In genomic region chr11:113198907-113199660, GRCh38 we compare ENCODE assay signal across 14 cellular contexts.
DNase-seq lines count a peak whose midpoint lies in the region; ATAC-seq and TF ChIP-seq lines count a peak whose summit lies in the region.
"Had no signal": no experiment of that assay in that cellular context is flagged by ENCODE, and none has a peak within 500 bp of the region (broad histone marks: within the 10 kb centered on the region; RNA-seq: fewer than 3 reads in every experiment).

No MANE protein-coding gene starts in this region.

- DNase-seq in NCI-H2227 (lab: John Stamatoyannopoulos, UW; ENCODE audit: unreplicated experiment) (peak; percentile 4), NCI-H2227 treated with DMSO at 0.1 percent for 48 hours (lab: John Stamatoyannopoulos, UW) (no peak), fibroblast of villous mesenchyme (ENCODE audit: low read depth) (peak; percentile 74), mesothelial cell of epicardium (ENCODE audit: low spot score in 2 of 2, unreplicated experiment in 2 of 2) (no peak), SW 1271 (lab: John Stamatoyannopoulos, UW) (no peak), osteocyte (ENCODE audit: extremely low spot score, unreplicated experiment) (no peak)
- DNase-seq: NCI-H1417 treated with DMSO at 0.1 percent for 48 hours, NCI-H2081, NCI-H526 had no signal

- H3K27ac Mint-ChIP-seq in mesothelial cell of epicardium (peak overlapping the region; percentile 14), osteocyte (ENCODE audit: unreplicated experiment) (no peak overlapping the region)
- H3K27ac Mint-ChIP-seq: IgD-negative memory B cell had no signal

- TF ChIP-seq CTCF in fibroblast of villous mesenchyme (IDR thresholded peaks at IDR 0.05; ENCODE audit: insufficient read depth, low read depth, low read length) (no peak), mesothelial cell of epicardium (IDR thresholded peaks at IDR 0.05; ENCODE audit: unreplicated experiment) (no peak), osteocyte (IDR thresholded peaks at IDR 0.05) (no peak)

- H3K4me3 ChIP-seq in fibroblast of villous mesenchyme (ENCODE audit: low read depth, low read length), result no peak overlapping the region
- H3K4me3 ChIP-seq: BLaER1 treated with 17β-estradiol and CSF1 and Interleukin-3, amounts not matched to agents 10 nM and 100 nM; HAP-1 had no signal

- H3K36me3 Mint-ChIP-seq in mesothelial cell of epicardium (peaks cover 1% of the 10 kb centered on the region), osteocyte (ENCODE audit: unreplicated experiment) (no peaks in the 10 kb centered on the region)

- no peak for ATAC-seq in HG03159 (IDR thresholded peaks at IDR 0.05; ENCODE audit: unreplicated experiment)
- no peak for ATAC-seq in HG03280 (IDR thresholded peaks at IDR 0.05; ENCODE audit: unreplicated experiment)

- H3K4me1 Mint-ChIP-seq in mesothelial cell of epicardium (peaks cover 60% of the 10 kb centered on the region), osteocyte (ENCODE audit: unreplicated experiment) (peaks cover 9% of the 10 kb centered on the region)

- H3K9me3 Mint-ChIP-seq in mesothelial cell of epicardium (no peaks in the 10 kb centered on the region), osteocyte (ENCODE audit: unreplicated experiment) (no peaks in the 10 kb centered on the region)

- no peak overlapping the region for H3K4me3 Mint-ChIP-seq in mesothelial cell of epicardium
- H3K4me3 Mint-ChIP-seq in osteocyte (ENCODE audit: unreplicated experiment), result no peak overlapping the region
- H3K4me3 Mint-ChIP-seq: IgD-negative memory B cell had no signal

- no peaks in the 10 kb centered on the region for H3K27me3 Mint-ChIP-seq in mesothelial cell of epicardium (ENCODE audit: low read depth)
- H3K27me3 Mint-ChIP-seq in osteocyte (ENCODE audit: unreplicated experiment), result no peaks in the 10 kb centered on the region

Comparison
In these comparisons a context has a peak if more than half of its experiments do, and no peak if none do; other contexts are left out.
1. DNase-seq: peak in NCI-H2227 (single experiment) and fibroblast of villous mesenchyme (single experiment); none in NCI-H2227 treated with DMSO at 0.1 percent for 48 hours (single experiment), mesothelial cell of epicardium (0 of 2), SW 1271 (0 of 2) and osteocyte (single experiment).